ENCODE assay signal across 1 cellular context in the genomic region with DNA sequence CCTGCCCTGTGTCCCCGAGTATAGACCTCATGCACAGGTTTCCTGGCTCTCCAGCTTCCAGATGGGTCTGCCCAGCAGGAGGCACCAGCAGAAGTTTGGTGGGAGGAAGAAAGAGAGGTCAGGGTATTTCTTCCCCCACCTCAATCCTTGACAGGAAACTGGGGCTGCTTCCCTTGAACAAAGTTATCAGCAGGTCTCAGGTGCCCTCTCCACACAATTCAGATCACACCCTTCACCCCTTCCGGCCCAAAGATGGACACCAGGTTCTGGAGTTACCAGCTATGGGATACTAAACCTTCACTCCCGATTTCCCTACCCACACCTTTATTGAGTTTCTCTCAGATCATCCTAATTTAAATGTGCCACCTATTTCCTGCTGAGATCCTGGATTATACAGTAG.
TF ChIP-seq lines count a peak whose summit lies in the region.

No MANE protein-coding gene starts in this region.

TF ChIP-seq in GM23338, 12 proteins besides CTCF, POLR2A, EP300 and RAD21:
- TF ChIP-seq ZNF462 (CRISPR knock-in tag; IDR thresholded peaks at IDR 0.05), result no peak
- TF ChIP-seq ZNF114 (CRISPR knock-in tag; IDR thresholded peaks at IDR 0.05), result no peak
- TF ChIP-seq NANOG (IDR thresholded peaks at IDR 0.05; ENCODE audit: borderline replicate concordance), result no peak
- TF ChIP-seq STAT1 (IDR thresholded peaks at IDR 0.05; ENCODE audit: unreplicated experiment), result no peak
- TF ChIP-seq JUNB (IDR thresholded peaks at IDR 0.05; ENCODE audit: unreplicated experiment), result no peak
- no peak for TF ChIP-seq ZNF331 (CRISPR knock-in tag; IDR thresholded peaks at IDR 0.05; ENCODE audit: low read depth)
- no peak for TF ChIP-seq CREB1 (CRISPR knock-in tag; IDR thresholded peaks at IDR 0.05; ENCODE audit: low read depth)
- TF ChIP-seq ETS1 (IDR thresholded peaks at IDR 0.05), result no peak
- no peak for TF ChIP-seq EZH2phosphoT487 (IDR thresholded peaks at IDR 0.05; ENCODE audit: unreplicated experiment)
- TF ChIP-seq, protein P1, sequence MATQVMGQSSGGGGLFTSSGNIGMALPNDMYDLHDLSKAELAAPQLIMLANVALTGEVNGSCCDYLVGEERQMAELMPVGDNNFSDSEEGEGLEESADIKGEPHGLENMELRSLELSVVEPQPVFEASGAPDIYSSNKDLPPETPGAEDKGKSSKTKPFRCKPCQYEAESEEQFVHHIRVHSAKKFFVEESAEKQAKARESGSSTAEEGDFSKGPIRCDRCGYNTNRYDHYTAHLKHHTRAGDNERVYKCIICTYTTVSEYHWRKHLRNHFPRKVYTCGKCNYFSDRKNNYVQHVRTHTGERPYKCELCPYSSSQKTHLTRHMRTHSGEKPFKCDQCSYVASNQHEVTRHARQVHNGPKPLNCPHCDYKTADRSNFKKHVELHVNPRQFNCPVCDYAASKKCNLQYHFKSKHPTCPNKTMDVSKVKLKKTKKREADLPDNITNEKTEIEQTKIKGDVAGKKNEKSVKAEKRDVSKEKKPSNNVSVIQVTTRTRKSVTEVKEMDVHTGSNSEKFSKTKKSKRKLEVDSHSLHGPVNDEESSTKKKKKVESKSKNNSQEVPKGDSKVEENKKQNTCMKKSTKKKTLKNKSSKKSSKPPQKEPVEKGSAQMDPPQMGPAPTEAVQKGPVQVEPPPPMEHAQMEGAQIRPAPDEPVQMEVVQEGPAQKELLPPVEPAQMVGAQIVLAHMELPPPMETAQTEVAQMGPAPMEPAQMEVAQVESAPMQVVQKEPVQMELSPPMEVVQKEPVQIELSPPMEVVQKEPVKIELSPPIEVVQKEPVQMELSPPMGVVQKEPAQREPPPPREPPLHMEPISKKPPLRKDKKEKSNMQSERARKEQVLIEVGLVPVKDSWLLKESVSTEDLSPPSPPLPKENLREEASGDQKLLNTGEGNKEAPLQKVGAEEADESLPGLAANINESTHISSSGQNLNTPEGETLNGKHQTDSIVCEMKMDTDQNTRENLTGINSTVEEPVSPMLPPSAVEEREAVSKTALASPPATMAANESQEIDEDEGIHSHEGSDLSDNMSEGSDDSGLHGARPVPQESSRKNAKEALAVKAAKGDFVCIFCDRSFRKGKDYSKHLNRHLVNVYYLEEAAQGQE (IDR thresholded peaks at IDR 0.05; ENCODE audit: unreplicated experiment), result no peak
- no peak for TF ChIP-seq EZH2 (IDR thresholded peaks at IDR 0.05; ENCODE audit: low read depth, unreplicated experiment)
- TF ChIP-seq POLR2AphosphoS5 (IDR thresholded peaks at IDR 0.05; ENCODE audit: low read depth), result no peak
